18 cellular contexts compared by ENCODE assay signal in the genomic region with DNA sequence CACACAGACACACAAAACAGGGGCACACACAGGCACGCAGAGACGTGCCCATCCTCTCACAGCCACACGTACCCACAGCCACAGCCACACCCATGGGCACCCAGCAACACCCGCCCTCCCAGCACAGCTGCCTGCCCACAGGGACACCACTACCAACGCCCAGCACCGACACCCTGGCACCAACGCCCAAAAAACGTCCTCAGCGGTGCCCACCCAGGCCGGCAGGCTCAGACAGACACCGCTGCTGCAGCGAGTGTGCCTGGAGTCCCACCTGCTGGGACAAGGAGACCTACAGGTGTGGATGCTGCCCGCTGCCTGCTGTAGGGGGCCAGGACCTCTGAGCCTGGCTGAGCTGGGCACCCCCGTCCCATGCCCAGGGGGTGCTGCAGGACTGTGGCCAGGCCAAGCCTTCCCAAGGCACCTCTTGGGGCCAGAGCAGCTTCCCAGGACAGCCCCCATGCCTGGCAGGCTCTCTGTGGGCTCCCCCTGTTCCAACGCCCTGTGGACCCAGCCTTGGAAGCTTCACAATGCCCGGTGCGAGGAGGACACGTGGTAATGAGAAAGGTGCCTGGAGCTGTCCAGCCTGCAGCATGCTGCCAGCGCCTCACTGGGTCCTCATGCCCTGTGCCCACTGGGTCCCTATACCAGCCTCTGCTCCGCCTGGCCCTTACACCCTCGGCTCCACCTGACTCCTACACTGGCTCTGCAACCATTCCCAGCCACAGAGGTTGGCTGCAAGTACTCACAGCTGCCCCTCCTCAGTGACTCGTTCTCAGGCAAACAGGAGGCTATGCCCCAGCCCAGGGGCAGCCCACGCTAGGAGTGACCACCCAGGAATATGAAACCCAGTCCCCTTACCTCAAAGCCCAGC. TPM values are rescaled to one million over a fixed set of nuclear protein-coding genes. Genes with fewer than 3 reads are reported as not detected.
A peak's percentile ranks its signal among the peaks of the same experiment; 100 is the strongest.
DNase-seq lines count a peak whose midpoint lies in the region; ATAC-seq, FAIRE-seq and TF ChIP-seq lines count a peak whose summit lies in the region.
"Had no signal": no experiment of that assay in that cellular context is flagged by ENCODE, and none has a peak within 500 bp of the region (broad histone marks: within the 10 kb centered on the region; RNA-seq: fewer than 3 reads in every experiment).

No MANE protein-coding gene starts in this region.

- peak overlapping the region; percentile 46 for H3K27ac Mint-ChIP-seq in neural progenitor cell
- H3K27ac Mint-ChIP-seq: activated naive CD4-positive, alpha-beta T cell treated with anti-CD3 and anti-CD28 coated beads, Interleukin-2, amount 50 U/mL, for 24 hours had no signal

- peak overlapping the region; percentile 60; the same call in 1 of the 2 replicates for H2BK12ac ChIP-seq in H1 (ENCODE audit: low read depth, low read length)

- peak overlapping the region; percentile 45 for H4K91ac ChIP-seq in H1 (replicated peaks; ENCODE audit: insufficient read length, low read length)

- 87% methylated on average over 20 of the region's 23 CpGs; no CpG with 5 or more reads in 1 of the 2 experiments for WGBS in H1 (ENCODE audit: extremely low coverage in 1 of 2, insufficient coverage in 1 of 2, insufficient read length in 1 of 2, insufficient replicate concordance in 2 of 2, low coverage in 1 of 2, low lambda C conversion rate in 2 of 2, missing lambda C conversion rate in 1 of 2), 2 experiments

- H3K4me1 Mint-ChIP-seq in neural progenitor cell, result peaks cover 31% of the 10 kb centered on the region

- peaks cover 3% of the 10 kb centered on the region; the same call in 1 of the 2 replicates for H3K23me2 ChIP-seq in H1 (ENCODE audit: low read depth, low read length)

- no peaks in the 10 kb centered on the region for H3F3A ChIP-seq in neural progenitor cell (ENCODE audit: low read depth)

- no peak overlapping the region for H3K23ac ChIP-seq in H1 (ENCODE audit: insufficient read length)

- H3K4ac ChIP-seq in H1 (replicated peaks; ENCODE audit: insufficient read length, low read depth, low read length), result no peak overlapping the region

- H2AK5ac ChIP-seq in H1 (ENCODE audit: low read depth, low read length), result peak overlapping the region; percentile 60; the same call in 1 of the 2 replicates

- H3K4me3 Mint-ChIP-seq in neural progenitor cell, result peak overlapping the region; percentile 9
- H3K4me3 Mint-ChIP-seq: activated naive CD4-positive, alpha-beta T cell treated with anti-CD3 and anti-CD28 coated beads, Interleukin-2, amount 50 U/mL, for 24 hours had no signal

- CTCF ChIA-PET in HCT116 (lab: Charles Lee) (no interaction called here), H1 (lab: Charles Lee; ENCODE audit: partially characterized antibody) (interaction anchor here (0.5 to 4.9 kb wide), 6 partner anchors 11 to 611 kb away, joined by 3 to 15 read pairs (median 4); no protein-coding TSS in a partner anchor)

- no peak for TF ChIP-seq RAD21 in HCT116 (IDR thresholded peaks at IDR 0.05; ENCODE audit: low read depth)
- TF ChIP-seq RAD21 in H1 (IDR thresholded peaks at IDR 0.05 in 1 of 2, conservative IDR thresholded peaks at IDR 0.05 in 1 of 2; ENCODE audit: low read depth in 2 of 2, low read length in 2 of 2), result no peak

- POLR2A ChIA-PET in HCT116 (lab: Charles Lee) (no interaction called here), H1 (lab: Charles Lee; ENCODE audit: partially characterized antibody) (interaction anchor here (1.5 kb wide), 1 partner anchor 8 kb away, joined by 4 read pairs; no protein-coding TSS in a partner anchor)

- H3K9ac ChIP-seq in HCT116 (ENCODE audit: low read length) (no peak overlapping the region), H1 (replicated peaks in 1 of 4; ENCODE audit: extremely low read depth in 1 of 4, low read depth in 3 of 4, low read length in 3 of 4) (no peak overlapping the region), neural progenitor cell (no peak overlapping the region)

- RAD21 ChIA-PET in HCT116 (lab: Charles Lee; ENCODE audit: low non-redundant PET in 1 of 2, low total read pairs in 2 of 2, uncharacterized antibody in 2 of 2, unreplicated experiment in 2 of 2), result no interaction called here

- no peak overlapping the region for H3K4me3 ChIP-seq in HCT116 (replicated peaks in 1 of 2; ENCODE audit: low read depth in 1 of 2, low read length in 2 of 2)
- no peak overlapping the region for H3K4me3 ChIP-seq in H1 (ENCODE audit: extremely low read depth in 1 of 4, insufficient read depth in 2 of 4, low read depth in 3 of 4, low read length in 4 of 4)
- H3K4me3 ChIP-seq in neural progenitor cell, result no peak overlapping the region
- H3K4me3 ChIP-seq: SJSA1, thoracic aorta had no signal

- no peak overlapping the region; the same call in 1 of the 2 replicates for H4K8ac ChIP-seq in H1 (ENCODE audit: extremely low read depth, insufficient read depth, low read length)

- H2BK120ac ChIP-seq in H1 (replicated peaks; ENCODE audit: low read depth, low read length), result no peak overlapping the region

- no peaks in the 10 kb centered on the region for H3K79me1 ChIP-seq in H1 (ENCODE audit: low read depth, low read length)

- H3K27me3 ChIP-seq in HCT116 (ENCODE audit: insufficient read depth, low read length), result 0 out of 2 replicates have a peak, but pooled peaks cover 2% of the 10 kb centered on the region
- peaks cover 0 to 31% (median 8%) of the 10 kb centered on the region in 4 experiments; a peak in 5 of 7 replicates for H3K27me3 ChIP-seq in H1 (replicated peaks in 1 of 4; ENCODE audit: control insufficient read depth in 3 of 4, extremely low read depth in 1 of 4, insufficient read depth in 3 of 4, low read length in 3 of 4)
- H3K27me3 ChIP-seq in neural progenitor cell, result peaks cover 4% of the 10 kb centered on the region
- H3K27me3 ChIP-seq: BE2C had no signal

- no peaks in the 10 kb centered on the region for H3K36me3 ChIP-seq in HCT116 (ENCODE audit: control insufficient read depth in 1 of 2, insufficient read depth in 2 of 2, low read length in 2 of 2)
- no peaks in the 10 kb centered on the region for H3K36me3 ChIP-seq in H1 (ENCODE audit: control insufficient read depth in 2 of 4, insufficient read depth in 4 of 4, low read length in 3 of 4)
- H3K36me3 ChIP-seq in neural progenitor cell, result no peaks in the 10 kb centered on the region
- H3K36me3 ChIP-seq: BE2C, SJSA1, thoracic aorta had no signal

- peak; percentile 35; the same call in 1 of the 2 replicates for ATAC-seq in HCT116
- ATAC-seq in GM19023 (IDR thresholded peaks at IDR 0.05; ENCODE audit: unreplicated experiment), result no peak
- no peak for ATAC-seq in GM19351 (IDR thresholded peaks at IDR 0.05; ENCODE audit: unreplicated experiment)

- no peaks in the 10 kb centered on the region for H3K9me2 ChIP-seq in HCT116 (ENCODE audit: insufficient read depth)

- DNase-seq in DMS53 (lab: John Stamatoyannopoulos, UW) (peak; percentile 43), HCT116 (ENCODE audit: low read depth, low spot score) (no peak), H1 (ENCODE audit: low read depth in 1 of 2, low spot score in 2 of 2) (no peak), neural progenitor cell (ENCODE audit: low spot score) (no peak), hepatic stellate cell (ENCODE audit: low spot score) (no peak)
- DNase-seq in effector CD4-positive, alpha-beta T cell, result no peak
- DNase-seq: BE2C; DMS 273 treated with DMSO at 0.1 percent for 48 hours; hippocampal formation; NCI-H1436; stimulated activated CD4-positive, alpha-beta T cell treated with anti-CD3 and anti-CD28 coated beads, Interleukin-1b, Interleukin-23, amount 100 ng/mL, for 48 hours had no signal

- no peaks in the 10 kb centered on the region for H3K36me3 Mint-ChIP-seq in neural progenitor cell
- H3K36me3 Mint-ChIP-seq: activated naive CD4-positive, alpha-beta T cell treated with anti-CD3 and anti-CD28 coated beads, Interleukin-2, amount 50 U/mL, for 24 hours had no signal

- no TSS peak for BruUV-seq in HCT116 (replicated peaks; lab: Mats Ljungman, UMichigan)

- H3K14ac ChIP-seq in H1 (ENCODE audit: insufficient read length), result no peak overlapping the region

- no peak overlapping the region for H3K18ac ChIP-seq in H1 (ENCODE audit: extremely low read depth, low read length)

- no peak for TF ChIP-seq EP300 in H1 (IDR thresholded peaks at IDR 0.05; ENCODE audit: borderline replicate concordance in 1 of 2, low read depth in 2 of 2, low read length in 2 of 2)

- H2BK15ac ChIP-seq in H1 (ENCODE audit: low read length), result peak overlapping the region; percentile 32; the same call in 1 of the 2 replicates

- H3K56ac ChIP-seq in H1 (replicated peaks; ENCODE audit: insufficient read length, low read depth, low read length), result no peak overlapping the region

- no peak overlapping the region for H2BK20ac ChIP-seq in H1 (ENCODE audit: low read length)

- H3K79me2 ChIP-seq in HCT116 (ENCODE audit: insufficient read depth, low read length) (no peaks in the 10 kb centered on the region), H1 (ENCODE audit: control insufficient read depth in 1 of 2, insufficient read depth in 2 of 2, low read length in 2 of 2) (no peaks in the 10 kb centered on the region), neural progenitor cell (ENCODE audit: low read depth) (no peaks in the 10 kb centered on the region)

- H4K5ac ChIP-seq in H1 (ENCODE audit: insufficient read length, low read depth, low read length), result no peak overlapping the region

- no peak overlapping the region for H3K27ac ChIP-seq in HCT116 (ENCODE audit: low read depth, low read length)
- H3K27ac ChIP-seq in H1 (ENCODE audit: low read depth, low read length), result no peak overlapping the region
- no peak overlapping the region for H3K27ac ChIP-seq in neural progenitor cell
- H3K27ac ChIP-seq: SJSA1, thoracic aorta had no signal

- no peak overlapping the region for H3K4me2 ChIP-seq in HCT116 (ENCODE audit: low read length)
- H3K4me2 ChIP-seq in H1 (ENCODE audit: insufficient read depth in 1 of 2, low read depth in 2 of 2, low read length in 2 of 2), result no peak overlapping the region
- H3K4me2 ChIP-seq in neural progenitor cell, result no peak overlapping the region

- TF ChIP-seq POLR2A in HCT116 (IDR thresholded peaks at IDR 0.05; ENCODE audit: borderline replicate concordance, extremely low read depth, insufficient read depth, insufficient read length) (no peak), H1 (IDR thresholded peaks at IDR 0.05; ENCODE audit: control extremely low read depth in 1 of 2, low read depth in 2 of 2, low read length in 2 of 2) (no peak)

- H3K27me3 Mint-ChIP-seq in neural progenitor cell (ENCODE audit: insufficient read depth, low read depth), result peaks cover 12% of the 10 kb centered on the region

- intact Hi-C loops in HCT116 (cut with micrococcal nuclease), result no loop called here

- H3K9me3 ChIP-seq in HCT116 (ENCODE audit: control insufficient read depth in 1 of 2, insufficient read depth in 1 of 2, low read depth in 1 of 2, low read length in 2 of 2), result 0 out of 4 replicates have a peak, but pooled peaks cover 0 to 3% of the 10 kb centered on the region in 2 experiments
- no peaks in the 10 kb centered on the region for H3K9me3 ChIP-seq in H1 (ENCODE audit: insufficient read depth in 2 of 2, low read depth in 1 of 2, low read length in 1 of 2)
- no peaks in the 10 kb centered on the region for H3K9me3 ChIP-seq in neural progenitor cell (ENCODE audit: low read depth)
- H3K9me3 ChIP-seq: BE2C, SJSA1, thoracic aorta had no signal

- TF ChIP-seq CTCF in HCT116 (IDR thresholded peaks at IDR 0.05 in 2 of 3, conservative IDR thresholded peaks at IDR 0.05 in 1 of 3; ENCODE audit: borderline replicate concordance in 1 of 3, insufficient read depth in 1 of 3, low read depth in 2 of 3, low read length in 2 of 3) (no peak), H1 (IDR thresholded peaks at IDR 0.05; ENCODE audit: control extremely low read depth in 1 of 3, insufficient read depth in 1 of 3, low read depth in 1 of 3, low read length in 3 of 3) (no peak), neural progenitor cell (IDR thresholded peaks at IDR 0.05) (no peak)

- H3K4me1 ChIP-seq in HCT116 (ENCODE audit: control insufficient read depth in 1 of 2, insufficient read depth in 2 of 2, low read length in 2 of 2) (no peaks in the 10 kb centered on the region), H1 (replicated peaks in 1 of 4; ENCODE audit: control insufficient read depth in 3 of 4, insufficient read depth in 4 of 4, low read length in 3 of 4) (peaks cover 5 to 14% (median 12%) of the 10 kb centered on the region in 4 experiments), neural progenitor cell (peaks cover 23% of the 10 kb centered on the region)
- H3K4me1 ChIP-seq: BE2C, SJSA1 had no signal

- peak overlapping the region; percentile 10; the same call in 1 of the 2 replicates for H2BK5ac ChIP-seq in H1 (ENCODE audit: low read depth, low read length)

- no peak for FAIRE-seq in H1 (lab: Jason Lieb, UNC)
- FAIRE-seq: TTC549 had no signal

- H3K9me3 Mint-ChIP-seq in neural progenitor cell, result peaks cover 2% of the 10 kb centered on the region

- H4K20me1 ChIP-seq in HCT116 (ENCODE audit: insufficient read depth) (no peaks in the 10 kb centered on the region), H1 (replicated peaks in 1 of 2; ENCODE audit: control insufficient read depth in 1 of 2, insufficient read depth in 2 of 2, low read length in 2 of 2) (peaks cover 0 to 4% of the 10 kb centered on the region in 2 experiments), neural progenitor cell (ENCODE audit: low read depth) (no peaks in the 10 kb centered on the region)

- H2AFZ ChIP-seq in HCT116 (ENCODE audit: low read depth, low read length, poor library complexity, severe bottlenecking) (no peak overlapping the region), H1 (ENCODE audit: low read length) (no peak overlapping the region), neural progenitor cell (replicated peaks) (no peak overlapping the region)

RNA-seq across cellular contexts. Expression of a gene that starts 45.8 kb away (rescaled TPM):
- total RNA-seq in HCT116 (2021; ENCODE audit: unreplicated experiment) (not detected), neural progenitor cell (ENCODE audit: low replicate concordance) (2.0 and 6.2 TPM in 2 replicates)
- polyA plus RNA-seq in HCT116 (2012), result 0.31 TPM in 1 of 2 replicates, not detected in the other
- total RNA-seq in H1 (2021; fragmentation: NEBNext Ultra II Directional; extraction: Animal tissue kit (Norgen Biotek cat#: 25700)), result not detected in 2 replicates
- 0.09 and 0.16 TPM in 2 replicates for polyA plus RNA-seq in H1 (2011; rRNA removed)
- 0.09 TPM for polyA plus RNA-seq in H1 (2011; cell fraction: cytosol; rRNA removed)
- 0.11 TPM for polyA plus RNA-seq in H1 (2011; cell fraction: nucleus; rRNA removed)
- 0.11 TPM in 1 of 4 replicates, not detected in the others for polyA plus RNA-seq in H1 (2012, experiment 1 of 2)
- not detected for polyA plus RNA-seq in H1 (2012, experiment 2 of 2)
- not detected for polyA plus RNA-seq in H1 (2013, experiment 1 of 2)
- not detected for polyA plus RNA-seq in H1 (2013, experiment 2 of 2)
- polyA minus RNA-seq in H1 (2011; rRNA and poly(A)+ RNA removed), result not detected in 2 replicates
- not detected for polyA minus RNA-seq in H1 (2011; cell fraction: cytosol; rRNA and poly(A)+ RNA removed)
- not detected for polyA minus RNA-seq in H1 (2011; cell fraction: nucleus; rRNA and poly(A)+ RNA removed)
- total RNA-seq: activated CD8-positive, alpha-beta memory T cell treated with anti-CD3 and anti-CD28 coated beads for 36 hours; SJSA1; thoracic aorta had no signal

RNA-seq across cellular contexts. Expression of a gene that starts 52.9 kb away (rescaled TPM):
- total RNA-seq in HCT116 (2021; ENCODE audit: unreplicated experiment) (not detected), neural progenitor cell (ENCODE audit: low replicate concordance) (2.2 TPM in 1 of 2 replicates, not detected in the other)
- polyA plus RNA-seq in HCT116 (2012), result not detected in 2 replicates
- 0.23 and 0.56 TPM in 2 replicates for total RNA-seq in H1 (2021; fragmentation: NEBNext Ultra II Directional; extraction: Animal tissue kit (Norgen Biotek cat#: 25700))
- polyA plus RNA-seq in H1 (2011; rRNA removed), result 0.41 and 0.51 TPM in 2 replicates
- polyA plus RNA-seq in H1 (2011; cell fraction: cytosol; rRNA removed), result 0.34 TPM
- 0.34 TPM for polyA plus RNA-seq in H1 (2011; cell fraction: nucleus; rRNA removed)
- polyA plus RNA-seq in H1 (2012, experiment 1 of 2), result 0.15 to 0.42 TPM (median 0.37 TPM) in 3 of 4 replicates, not detected in the other
- 0.08 TPM for polyA plus RNA-seq in H1 (2012, experiment 2 of 2)
- polyA plus RNA-seq in H1 (2013, experiment 1 of 2), result 0.26 TPM
- polyA plus RNA-seq in H1 (2013, experiment 2 of 2), result 0.42 TPM
- polyA minus RNA-seq in H1 (2011; rRNA and poly(A)+ RNA removed), result 0.13 TPM in 1 of 2 replicates, not detected in the other
- 0.59 TPM for polyA minus RNA-seq in H1 (2011; cell fraction: cytosol; rRNA and poly(A)+ RNA removed)
- polyA minus RNA-seq in H1 (2011; cell fraction: nucleus; rRNA and poly(A)+ RNA removed), result 0.40 TPM
- total RNA-seq: SJSA1 had no signal

RNA-seq across cellular contexts. Expression of a gene that starts 56.4 kb away (rescaled TPM):
- 0.44 TPM for total RNA-seq in HCT116 (2021; ENCODE audit: unreplicated experiment)
- not detected in 2 replicates for polyA plus RNA-seq in HCT116 (2012)
- total RNA-seq in H1 (2021; fragmentation: NEBNext Ultra II Directional; extraction: Animal tissue kit (Norgen Biotek cat#: 25700)), result not detected in 2 replicates
- not detected in 2 replicates for polyA plus RNA-seq in H1 (2011; rRNA removed)
- not detected for polyA plus RNA-seq in H1 (2011; cell fraction: cytosol; rRNA removed)
- polyA plus RNA-seq in H1 (2011; cell fraction: nucleus; rRNA removed), result not detected
- not detected in 4 replicates for polyA plus RNA-seq in H1 (2012, experiment 1 of 2)
- polyA plus RNA-seq in H1 (2012, experiment 2 of 2), result not detected
- polyA plus RNA-seq in H1 (2013, experiment 1 of 2), result not detected
- polyA plus RNA-seq in H1 (2013, experiment 2 of 2), result not detected
- polyA minus RNA-seq in H1 (2011; rRNA and poly(A)+ RNA removed), result not detected in 2 replicates
- polyA minus RNA-seq in H1 (2011; cell fraction: cytosol; rRNA and poly(A)+ RNA removed), result not detected
- polyA minus RNA-seq in H1 (2011; cell fraction: nucleus; rRNA and poly(A)+ RNA removed), result not detected
- total RNA-seq in neural progenitor cell (ENCODE audit: low replicate concordance), result not detected in 2 replicates
- total RNA-seq: activated CD8-positive, alpha-beta memory T cell treated with anti-CD3 and anti-CD28 coated beads for 36 hours; SJSA1; thoracic aorta had no signal
